ENCODE assay signal across 10 cellular contexts in genomic region chr1:35369922-35370671, GRCh38.
DNase-seq lines count a peak whose midpoint lies in the region; ATAC-seq, FAIRE-seq and TF ChIP-seq lines count a peak whose summit lies in the region.
"Had no signal": no experiment of that assay in that cellular context is flagged by ENCODE, and none has a peak within 500 bp of the region (broad histone marks: within the 10 kb centered on the region; RNA-seq: fewer than 3 reads in every experiment).

No MANE protein-coding gene starts in this region.

- H3K4me3 ChIP-seq in right lobe of liver, result no peak overlapping the region
- H3K4me3 ChIP-seq in HepG2 (replicated peaks in 1 of 3; ENCODE audit: insufficient read depth in 1 of 3, low read depth in 2 of 3, low read length in 3 of 3), result no peak overlapping the region
- H3K4me3 ChIP-seq in aorta (ENCODE audit: low read length in 2 of 2), result peak overlapping the region in 1 of 2 donors; percentile 26

- H3K27me3 ChIP-seq in right lobe of liver (no peaks in the 10 kb centered on the region), HepG2 (ENCODE audit: control insufficient read depth in 1 of 2, insufficient read depth in 2 of 2, low read length in 2 of 2) (no peaks in the 10 kb centered on the region), aorta (ENCODE audit: control insufficient read depth in 1 of 2, insufficient read depth in 2 of 2, low read length in 1 of 2) (no peaks in the 10 kb centered on the region)

- H3K4me2 ChIP-seq in HepG2 (ENCODE audit: low read depth, low read length), result no peak overlapping the region

- H3K4me1 ChIP-seq in right lobe of liver, result no peaks in the 10 kb centered on the region
- H3K4me1 ChIP-seq in HepG2 (ENCODE audit: insufficient read depth, low read length), result no peaks in the 10 kb centered on the region
- H3K4me1 ChIP-seq in aorta (ENCODE audit: control insufficient read depth in 1 of 2, insufficient read depth in 2 of 2, low read length in 2 of 2), result no peaks in the 10 kb centered on the region

- no TSS peak for BruUV-seq in HepG2 (replicated peaks; lab: Mats Ljungman, UMichigan)

- TF ChIP-seq POLR2A in right lobe of liver (IDR thresholded peaks at IDR 0.05) (no peak), HepG2 (IDR thresholded peaks at IDR 0.05; ENCODE audit: insufficient read depth in 1 of 2, low read depth in 2 of 2, low read length in 2 of 2) (no peak)

- intact Hi-C loops in right lobe of liver (cut with DNase I), result no loop called here
- intact Hi-C loops in HepG2 (cut with micrococcal nuclease; ENCODE audit: unreplicated experiment), result no loop called here
- intact Hi-C loops in aorta (cut with DNase I), result no loop called here

- FAIRE-seq in HepG2 (lab: Jason Lieb, UNC), result no peak
- peak; percentile 94 for FAIRE-seq in islet of Langerhans (lab: Jason Lieb, UNC)

- in situ Hi-C loops in HepG2 (cut with HindIII; ENCODE audit: extremely low pct_ligation_motif_present, low pct_unique_long_range_greater_than_20kb), result no loop called here

- CTCF ChIA-PET in HepG2 (lab: Yijun Ruan, JAX; ENCODE audit: low intra/inter-chr PET ratio, low total read pairs), result no interaction called here

- TF ChIP-seq EP300 in HepG2 (IDR thresholded peaks at IDR 0.05; ENCODE audit: low read depth in 2 of 2, low read length in 2 of 2) (no peak), HepG2 (CRISPR knock-in tag; IDR thresholded peaks at IDR 0.05; ENCODE audit: borderline replicate concordance) (no peak)

- H2AFZ ChIP-seq in HepG2 (ENCODE audit: low read length), result no peak overlapping the region

- 45% methylated on average over 4 of the region's 4 CpGs for WGBS in right lobe of liver (ENCODE audit: insufficient coverage, low coverage, low lambda C conversion rate, missing lambda C conversion rate)
- 94% methylated on average over 4 of the region's 4 CpGs for WGBS in HepG2 (ENCODE audit: low lambda C conversion rate)
- WGBS in aorta, 2 donors, result 13 to 15% methylated on average over 4 of the region's 4 CpGs

- H4K20me1 ChIP-seq in HepG2 (ENCODE audit: insufficient read depth, low read length), result no peaks in the 10 kb centered on the region

- H3K9me3 ChIP-seq in right lobe of liver (no peaks in the 10 kb centered on the region), HepG2 (ENCODE audit: low read length) (no peaks in the 10 kb centered on the region), aorta (ENCODE audit: control insufficient read depth, low read length) (no peaks in the 10 kb centered on the region)

- H3K27ac ChIP-seq in right lobe of liver (no peak overlapping the region), HepG2 (ENCODE audit: extremely low read length, insufficient read depth, low read length) (no peak overlapping the region), aorta (ENCODE audit: low read depth in 1 of 2, low read length in 2 of 2) (peak overlapping the region in 1 of 2 donors; percentile 67)

- POLR2A ChIA-PET in HepG2 (lab: Yijun Ruan, JAX), result no interaction called here

- no peak overlapping the region for H3K9ac ChIP-seq in HepG2 (ENCODE audit: insufficient read depth, low read depth, low read length)

- no peaks in the 10 kb centered on the region for H3K79me2 ChIP-seq in HepG2 (ENCODE audit: insufficient read depth, low read length)

- DNase-seq in right lobe of liver (no peak), HepG2 (ENCODE audit: low spot score) (no peak), astrocyte of the hippocampus (ENCODE audit: low read depth, low spot score) (peak; percentile 80), aorta (peak; percentile 82)
- no peak for DNase-seq in stimulated activated CD4-positive, alpha-beta T cell treated with anti-CD3 and anti-CD28 coated beads, Interleukin-4, amount 100 ng/mL, for 1 hour
- no peak for DNase-seq in activated CD4-positive, alpha-beta T cell treated with anti-CD3 and anti-CD28 coated beads for 1 hour
- DNase-seq: activated B cell treated with CpG ODN at 0.5 μM for 24 hours; CD8-positive, alpha-beta T cell had no signal

- no peak for TF ChIP-seq RAD21 in HepG2 (CRISPR knock-in tag; IDR thresholded peaks at IDR 0.05)

- peak; percentile 35 to 61 (median 53) for ATAC-seq in right lobe of liver
- ATAC-seq in HepG2, result no peak
- ATAC-seq in aorta (ENCODE audit: low FRiP score), result peak; percentile 82
- ATAC-seq in GM21723 (IDR thresholded peaks at IDR 0.05; ENCODE audit: unreplicated experiment), result no peak
- ATAC-seq: CD8-positive, alpha-beta T cell had no signal

- no peak for TF ChIP-seq CTCF in right lobe of liver (IDR thresholded peaks at IDR 0.05)
- no peak for TF ChIP-seq CTCF in HepG2 (CRISPR knock-in tag; IDR thresholded peaks at IDR 0.05)

- peaks cover 0 to 4% (median 0%) of the 10 kb centered on the region in 4 donors for H3K36me3 ChIP-seq in right lobe of liver
- H3K36me3 ChIP-seq in HepG2 (replicated peaks in 1 of 2; ENCODE audit: control insufficient read depth in 1 of 2, insufficient read depth in 2 of 2, low read length in 2 of 2), result no peaks in the 10 kb centered on the region; a peak in 1 of 5 replicates
- H3K36me3 ChIP-seq in aorta (ENCODE audit: control insufficient read depth in 1 of 2, insufficient read depth in 2 of 2, low read length in 1 of 2), result no peaks in the 10 kb centered on the region

TF ChIP-seq in HepG2, 621 proteins besides CTCF, POLR2A, EP300 and RAD21:
- TF ChIP-seq JUN (CRISPR knock-in tag; IDR thresholded peaks at IDR 0.05) (no peak), TCF12 (IDR thresholded peaks at IDR 0.05) (no peak), TCF12 (CRISPR knock-in tag; IDR thresholded peaks at IDR 0.05) (no peak), SOX5 (CRISPR knock-in tag; IDR thresholded peaks at IDR 0.05; ENCODE audit: borderline replicate concordance) (no peak)

Comparison
In these comparisons a context has a peak if more than half of its experiments do, and no peak if none do; other contexts are left out.
1. ATAC-seq: peak in right lobe of liver (4 of 4) and aorta (single experiment); none in HepG2 (single experiment) and GM21723 (single experiment).
2. DNase-seq: peak in astrocyte of the hippocampus (single experiment) and aorta (2 of 2); none in right lobe of liver (0 of 3), HepG2 (single experiment), stimulated activated CD4-positive, alpha-beta T cell treated with anti-CD3 and anti-CD28 coated beads, Interleukin-4, amount 100 ng/mL, for 1 hour (single experiment) and activated CD4-positive, alpha-beta T cell treated with anti-CD3 and anti-CD28 coated beads for 1 hour (single experiment).